In the genomic region with DNA sequence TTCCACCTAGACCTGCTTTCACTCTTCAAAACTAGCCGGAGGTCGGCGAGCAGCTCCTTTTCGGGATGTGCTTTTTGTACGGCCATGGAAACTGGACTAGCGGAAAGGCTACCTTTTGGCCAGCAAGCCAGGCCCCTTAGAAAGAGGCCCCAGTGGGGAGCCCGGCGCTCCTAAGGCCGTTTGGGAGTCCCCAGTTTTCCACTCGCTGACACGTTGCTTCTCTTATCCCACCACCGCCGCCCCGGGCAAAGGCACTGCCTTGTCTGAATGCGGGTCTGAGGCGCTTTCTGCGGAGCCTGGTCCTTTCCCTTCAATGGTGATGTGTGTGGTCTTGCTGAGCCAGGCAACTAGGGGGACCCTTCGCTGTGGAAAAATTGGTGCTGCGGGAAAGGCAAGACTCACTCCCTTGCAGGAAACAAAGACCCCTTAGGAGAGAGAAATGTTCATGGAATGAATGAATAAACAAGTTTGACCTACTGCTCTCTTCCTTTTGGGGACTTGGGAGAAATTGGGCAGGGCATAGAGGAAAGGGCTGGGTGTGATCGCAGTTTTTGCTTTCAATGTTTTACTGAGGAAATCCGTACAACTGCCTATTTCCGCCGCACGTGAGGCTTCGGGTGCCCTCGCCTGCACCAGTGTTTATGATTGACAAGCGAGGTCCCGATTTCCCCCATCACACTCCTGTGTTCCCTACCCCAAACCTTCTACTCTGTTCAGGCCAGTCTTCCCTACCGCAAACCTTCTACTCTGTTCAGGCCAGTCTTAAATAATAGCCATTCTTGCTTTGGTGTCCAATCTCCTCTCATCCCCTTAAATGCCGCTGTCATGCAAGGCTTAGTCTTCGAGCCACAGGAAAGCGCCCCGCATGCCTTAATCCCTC, we compare ENCODE assay signal across 8 cellular contexts. TPM values are rescaled to one million over a fixed set of nuclear protein-coding genes. Genes with fewer than 3 reads are reported as not detected.
A peak's percentile ranks its signal among the peaks of the same experiment; 100 is the strongest.
DNase-seq lines count a peak whose midpoint lies in the region; ATAC-seq and TF ChIP-seq lines count a peak whose summit lies in the region.

No MANE protein-coding gene starts in this region.

- H3K4me3 ChIP-seq in HL-60 (replicated peaks; ENCODE audit: insufficient read depth, low read length) (peak overlapping the region; percentile 81), skeletal muscle tissue (ENCODE audit: low read length in 3 of 3) (peak overlapping the region; percentile 78 to 95 (median 92))

- H3K4me3 Mint-ChIP-seq in brain: peak overlapping the region; percentile 90 to 100 (median 98)

- peaks cover 24% of the 10 kb centered on the region for H3K36me3 Mint-ChIP-seq in brain

- no peak for TF ChIP-seq CTCF in C4-2B (conservative IDR thresholded peaks at IDR 0.05)
- no peak for TF ChIP-seq CTCF in HL-60 (IDR thresholded peaks at IDR 0.05; ENCODE audit: insufficient read depth, low read length)
- peak in 1 of 2 experiments; percentile 37 for TF ChIP-seq CTCF in brain (conservative IDR thresholded peaks at IDR 0.05)

- peaks cover 26 to 40% (median 33%) of the 10 kb centered on the region in 3 donors for H3K4me1 ChIP-seq in skeletal muscle tissue (ENCODE audit: control insufficient read depth in 3 of 3, insufficient read depth in 3 of 3, low read length in 3 of 3)

- H3K9me3 Mint-ChIP-seq in brain: peaks cover 0 to 6% (median 3%) of the 10 kb centered on the region in 5 experiments

- H3K9me3 ChIP-seq in skeletal muscle tissue (ENCODE audit: control insufficient read depth in 3 of 3, low read length in 3 of 3): no peaks in the 10 kb centered on the region

- H3K27ac Mint-ChIP-seq in brain: peak overlapping the region; percentile 91 to 98 (median 92)

- DNase-seq in HL-60 (ENCODE audit: low read depth in 1 of 2, low spot score in 1 of 2) (peak in 1 of 2 experiments; percentile 45), T-helper 1 cell (peak in 4 of 5 donors; percentile 15 to 63 (median 30)), iPS-NIHi7 (ENCODE audit: extremely low spot score) (peak; percentile 51), NCI-H2029 treated with DMSO at 0.1 percent for 48 hours (lab: John Stamatoyannopoulos, UW) (no peak)

- peaks cover 23% of the 10 kb centered on the region for H3K27me3 Mint-ChIP-seq in brain

- ATAC-seq in GM21526 (IDR thresholded peaks at IDR 0.05; ENCODE audit: low FRiP score, unreplicated experiment): no peak

- peak overlapping the region; percentile 99 for H3K27ac ChIP-seq in C4-2B
- H3K27ac ChIP-seq in HL-60 (replicated peaks): peak overlapping the region; percentile 97
- H3K27ac ChIP-seq in skeletal muscle tissue (ENCODE audit: low read depth, low read length): peak overlapping the region; percentile 98

- H3K9ac ChIP-seq in skeletal muscle tissue (ENCODE audit: low read depth in 1 of 3, low read length in 3 of 3): peak overlapping the region; percentile 82 to 97 (median 94)

- peaks cover 19 to 26% (median 23%) of the 10 kb centered on the region in 3 donors for H3K36me3 ChIP-seq in skeletal muscle tissue (ENCODE audit: control insufficient read depth in 3 of 3, insufficient read depth in 3 of 3, low read length in 3 of 3)

- no peaks in the 10 kb centered on the region for H3K27me3 ChIP-seq in HL-60 (ENCODE audit: insufficient read depth, poor library complexity, severe bottlenecking)
- no peaks in the 10 kb centered on the region for H3K27me3 ChIP-seq in skeletal muscle tissue (ENCODE audit: control insufficient read depth in 3 of 3, insufficient read depth in 3 of 3, low read length in 3 of 3)

- peaks cover 39% of the 10 kb centered on the region for H3K4me1 Mint-ChIP-seq in brain

RNA-seq across cellular contexts. Expression of gene SLC38A2, which starts 1.0 kb away (rescaled TPM):
- polyA plus RNA-seq in brain (ENCODE audit: insufficient read depth, low read depth, low replicate concordance): 36.1 TPM
- 144 TPM for total RNA-seq in skeletal muscle tissue
